In the genomic region with DNA sequence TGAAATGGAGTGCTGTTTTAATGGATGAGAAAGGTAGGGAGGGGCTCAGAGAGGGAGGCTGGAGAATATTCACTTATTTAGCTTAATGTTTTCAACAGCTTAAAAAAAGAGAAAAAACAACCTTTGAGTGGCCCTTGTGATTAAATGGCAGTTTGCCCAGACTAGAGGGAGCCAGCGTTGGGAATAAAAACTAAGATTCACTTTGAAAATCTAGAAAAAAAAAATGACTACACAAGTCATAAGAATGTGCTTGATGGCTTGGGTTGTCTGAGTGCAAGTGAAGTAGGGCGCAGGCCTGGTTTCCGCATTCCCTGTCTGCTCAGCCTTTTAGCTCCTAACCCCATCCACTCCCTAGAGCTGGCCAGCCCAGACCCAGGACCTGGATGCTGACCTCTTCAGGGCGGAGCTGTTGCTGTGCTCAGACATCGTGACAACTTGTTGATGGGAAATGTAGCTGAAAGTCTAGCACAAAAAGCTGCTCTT, we compare ENCODE assay signal across 1 cellular context.
TF ChIP-seq lines count a peak whose summit lies in the region.

No MANE protein-coding gene starts in this region.

TF ChIP-seq in IMR-90, 13 proteins besides CTCF, POLR2A, EP300 and RAD21 (continued from another document):
- TF ChIP-seq CEBPB (IDR thresholded peaks at IDR 0.05; ENCODE audit: low read depth, low read length) (no peak), RCOR1 (IDR thresholded peaks at IDR 0.05; ENCODE audit: insufficient replicate concordance, low read length) (no peak)
TF ChIP-seq in IMR-90: peak in this region for 0.
